16 cellular contexts compared by ENCODE assay signal in genomic region chr6:119255492-119255891, GRCh38.
"Had no signal": no experiment of that assay in that cellular context is flagged by ENCODE, and none has a peak within 500 bp of the region (broad histone marks: within the 10 kb centered on the region; RNA-seq: fewer than 3 reads in every experiment).

No MANE protein-coding gene starts in this region.

- H3K4me3 Mint-ChIP-seq: activated B cell treated with CpG ODN at 0.5 μM for 24 hours; activated CD4-positive, alpha-beta T cell treated with anti-CD3 and anti-CD28 coated beads, Interleukin-2, amount 10 ng/mL, durations not matched to agents 24 days and 14 days had no signal

- H3K9me3 Mint-ChIP-seq: activated B cell treated with CpG ODN at 0.5 μM for 24 hours had no signal

- H3K4me1 ChIP-seq: ascending aorta, tibial nerve, uterus had no signal

- H3K27ac ChIP-seq: ascending aorta, left lung, tibial nerve, uterus had no signal

- ATAC-seq: left lung had no signal

- H3K9me3 ChIP-seq: ascending aorta, left lung, tibial nerve, uterus had no signal

- H3K27me3 Mint-ChIP-seq: activated B cell treated with CpG ODN at 0.5 μM for 24 hours; activated CD4-positive, alpha-beta T cell treated with anti-CD3 and anti-CD28 coated beads, Interleukin-2, amount 10 ng/mL, durations not matched to agents 24 days and 14 days had no signal

- DNase-seq: activated B cell treated with CpG ODN at 0.5 μM for 24 hours; activated CD4-positive, alpha-beta T cell treated with anti-CD3 and anti-CD28 coated beads, Interleukin-2, amount 10 ng/mL, durations not matched to agents 24 days and 14 days; activated gamma-delta T cell treated with Interleukin-2 at 50 U/mL for 16 hours; cerebellar nuclear complex; cortex of kidney; left lung; midbrain; occipital lobe; posterior cingulate gyrus; retina; stimulated activated CD4-positive, alpha-beta T cell treated with anti-CD3 and anti-CD28 coated beads, Interleukin-2, amount 100 ng/mL, for 24 hours; stimulated activated naive CD4-positive, alpha-beta T cell treated with Interleukin-2 at 50 U/mL for 16 hours; T-helper 9 cell; uterus had no signal

- H3K36me3 ChIP-seq: ascending aorta, left lung, tibial nerve, uterus had no signal

- H3K4me3 ChIP-seq: ascending aorta, left lung, tibial nerve, uterus had no signal

- H3K27me3 ChIP-seq: ascending aorta, left lung, tibial nerve, uterus had no signal

- H3K27ac Mint-ChIP-seq: activated B cell treated with CpG ODN at 0.5 μM for 24 hours; activated CD4-positive, alpha-beta T cell treated with anti-CD3 and anti-CD28 coated beads, Interleukin-2, amount 10 ng/mL, durations not matched to agents 24 days and 14 days had no signal
